ENCODE assay signal across 10 cellular contexts in the genomic region with DNA sequence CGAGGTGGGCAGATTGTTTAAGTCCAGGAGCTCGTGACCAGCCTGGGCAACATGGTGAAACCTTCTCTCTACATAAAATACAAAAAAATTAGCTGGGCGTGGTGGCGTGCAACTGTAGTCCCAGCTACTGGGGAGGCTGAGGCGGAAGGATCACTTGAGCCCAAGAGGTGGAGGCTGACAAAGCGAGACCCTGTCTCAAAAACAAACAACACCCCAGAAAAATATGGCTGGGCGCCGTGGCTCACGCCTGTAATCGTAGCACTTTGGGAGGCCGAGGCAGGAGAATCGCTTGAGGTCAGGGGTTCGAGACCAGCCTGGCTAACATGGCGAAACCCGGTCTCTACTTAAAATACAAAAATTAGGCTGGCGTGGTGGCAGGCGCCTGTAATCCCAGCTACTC. TPM values are rescaled to one million over a fixed set of nuclear protein-coding genes. Genes with fewer than 3 reads are reported as not detected.
A peak's percentile ranks its signal among the peaks of the same experiment; 100 is the strongest.
DNase-seq lines count a peak whose midpoint lies in the region; ATAC-seq, FAIRE-seq and TF ChIP-seq lines count a peak whose summit lies in the region.
"Had no signal": no experiment of that assay in that cellular context is flagged by ENCODE, and none has a peak within 500 bp of the region (broad histone marks: within the 10 kb centered on the region; RNA-seq: fewer than 3 reads in every experiment).

No MANE protein-coding gene starts in this region.

- POLR2A ChIA-PET in AG04449 (lab: Yijun Ruan, JAX) (interaction anchor here (0.8 to 1.7 kb wide), 2 partner anchors 10 to 77 kb away, joined by 3 to 4 read pairs; a partner anchor contains a TSS), GM12878 (lab: Charles Lee) (interaction anchor here (0.5 to 4.4 kb wide), 10 partner anchors 12 to 219 kb away, joined by 3 to 144 read pairs (median 4); a partner anchor contains a TSS)

- CTCF ChIA-PET in AG04449 (lab: Yijun Ruan, JAX), result interaction anchor here (1.0 to 2.3 kb wide), 5 partner anchors 14 to 84 kb away, joined by 3 to 14 read pairs (median 5); a partner anchor contains a TSS
- CTCF ChIA-PET in GM12878 (lab: Yijun Ruan, JAX), result interaction anchor here (0.6 to 2.2 kb wide), 8 partner anchors 10 to 622 kb away, joined by 3 to 21 read pairs (median 7); a partner anchor contains a TSS

- ATAC-seq in GM12878, result no peak
- no peak for ATAC-seq in HG03439 (IDR thresholded peaks at IDR 0.05; ENCODE audit: unreplicated experiment)
- ATAC-seq in HG03342 (IDR thresholded peaks at IDR 0.05; ENCODE audit: unreplicated experiment), result no peak
- no peak for ATAC-seq in esophagus mucosa

- RAD21 ChIA-PET in GM12878 (lab: Charles Lee; ENCODE audit: unreplicated experiment), result interaction anchor here (0.7 to 3.6 kb wide), 7 partner anchors 8 to 309 kb away, joined by 3 to 47 read pairs (median 5); a partner anchor contains a TSS

- peaks cover 22% of the 10 kb centered on the region for H3K4me1 ChIP-seq in GM12878 (ENCODE audit: control insufficient read depth, insufficient read depth, low read length)
- peaks cover 10 to 21% of the 10 kb centered on the region in 2 donors for H3K4me1 ChIP-seq in muscle layer of duodenum (ENCODE audit: control insufficient read depth in 1 of 2, insufficient read depth in 2 of 2, low read length in 2 of 2)

- H3K4me3 ChIP-seq in AG04449 (ENCODE audit: low read depth, low read length), result peak overlapping the region; percentile 77
- no peak overlapping the region for H3K4me3 ChIP-seq in HL-60 (replicated peaks; ENCODE audit: insufficient read depth, low read length)
- peak overlapping the region; percentile 96 for H3K4me3 ChIP-seq in GM12878
- peak overlapping the region in 1 of 2 donors; percentile 86 for H3K4me3 ChIP-seq in muscle layer of duodenum (ENCODE audit: low read depth in 1 of 2, low read length in 2 of 2)

- WGBS in GM12878 (ENCODE audit: insufficient coverage, insufficient replicate concordance, low lambda C conversion rate, missing lambda C conversion rate), result 78% methylated on average over 17 of the region's 17 CpGs

- H3K4me2 ChIP-seq in GM12878 (ENCODE audit: control insufficient read depth, insufficient read depth), result peak overlapping the region; percentile 77

- TF ChIP-seq CTCF in AG04449 (IDR thresholded peaks at IDR 0.05; ENCODE audit: insufficient read depth, low read length, missing control alignments), result no peak
- no peak for TF ChIP-seq CTCF in HL-60 (IDR thresholded peaks at IDR 0.05; ENCODE audit: insufficient read depth, low read length)
- no peak for TF ChIP-seq CTCF in GM12878 (IDR thresholded peaks at IDR 0.05 in 2 of 3, conservative IDR thresholded peaks at IDR 0.05 in 1 of 3; ENCODE audit: control insufficient read depth in 2 of 3, extremely low read depth in 1 of 3, insufficient read depth in 1 of 3, low read depth in 3 of 3, low read length in 3 of 3)

- intact Hi-C loops in GM12878 (cut with micrococcal nuclease; ENCODE audit: unreplicated experiment), result no loop called here

- H3K9me3 ChIP-seq in GM12878 (replicated peaks; ENCODE audit: control insufficient read depth, insufficient read depth, low read length), result no peaks in the 10 kb centered on the region
- H3K9me3 ChIP-seq in muscle layer of duodenum (ENCODE audit: control insufficient read depth in 1 of 2, low read length in 2 of 2), result no peaks in the 10 kb centered on the region

- no peak for TF ChIP-seq RAD21 in GM12878 (IDR thresholded peaks at IDR 0.05; ENCODE audit: insufficient read depth, low read depth, low read length)

- in situ Hi-C loops in GM12878 (cut with MboI), result no loop called here

- H4K20me1 ChIP-seq in GM12878 (ENCODE audit: control insufficient read depth, insufficient read depth), result peaks cover 3% of the 10 kb centered on the region; the same call in 1 of the 2 replicates

- SMC1A ChIA-PET in GM12878 (lab: Charles Lee; ENCODE audit: uncharacterized antibody, unreplicated experiment), result interaction anchor here (1.0 to 4.5 kb wide), 6 partner anchors 10 to 235 kb away, joined by 3 to 44 read pairs (median 8); a partner anchor contains a TSS

- no peak for FAIRE-seq in GM12878 (lab: Jason Lieb, UNC)
- FAIRE-seq: islet of Langerhans had no signal

- DNase-seq in AG04449 (ENCODE audit: low read depth, low spot score), result no peak
- DNase-seq in HL-60 (ENCODE audit: low read depth in 1 of 2, low spot score in 1 of 2), result no peak
- DNase-seq in GM12878 (ENCODE audit: low read depth, low spot score), result no peak
- DNase-seq in GM19240 (ENCODE audit: insufficient read length, low spot score), result no peak
- DNase-seq: NCI-H446 had no signal

- no peak overlapping the region for H2AFZ ChIP-seq in GM12878 (ENCODE audit: control insufficient read depth, low read depth, low read length)

- no peaks in the 10 kb centered on the region for H3K27me3 ChIP-seq in HL-60 (ENCODE audit: insufficient read depth, poor library complexity, severe bottlenecking)
- H3K27me3 ChIP-seq in GM12878 (replicated peaks in 1 of 2; ENCODE audit: control insufficient read depth in 2 of 2, insufficient read depth in 2 of 2, low read length in 1 of 2), result no peaks in the 10 kb centered on the region
- H3K27me3 ChIP-seq in muscle layer of duodenum (ENCODE audit: low read depth, low read length), result no peaks in the 10 kb centered on the region

- H3K27ac ChIP-seq in HL-60 (replicated peaks) (peak overlapping the region; percentile 98), GM12878 (ENCODE audit: control insufficient read depth, insufficient read depth) (peak overlapping the region; percentile 91; the same call in 1 of the 2 replicates), muscle layer of duodenum (ENCODE audit: low read length) (peak overlapping the region; percentile 92)

- no peak for TF ChIP-seq EP300 in GM12878 (IDR thresholded peaks at IDR 0.05; ENCODE audit: borderline replicate concordance in 1 of 2, control insufficient read depth in 1 of 2, low read depth in 2 of 2, low read length in 2 of 2)

- peaks cover 14% of the 10 kb centered on the region for H3K79me2 ChIP-seq in GM12878 (ENCODE audit: control insufficient read depth, insufficient read depth, low read length)

- no peak for TF ChIP-seq POLR2A in GM12878 (IDR thresholded peaks at IDR 0.05; ENCODE audit: low read depth, low read length)

- peak overlapping the region; percentile 92 for H3K9ac ChIP-seq in GM12878 (ENCODE audit: control insufficient read depth, insufficient read depth, low read length)

- no TSS peak for BruUV-seq in GM12878 (replicated peaks; lab: Mats Ljungman, UMichigan)

- H3K36me3 ChIP-seq in GM12878 (ENCODE audit: control insufficient read depth in 2 of 2, insufficient read depth in 2 of 2, low read length in 1 of 2) (no peaks in the 10 kb centered on the region), muscle layer of duodenum (ENCODE audit: control insufficient read depth in 1 of 2, insufficient read depth in 2 of 2, low read length in 2 of 2) (peaks cover 0 to 9% of the 10 kb centered on the region in 2 donors)

RNA-seq across cellular contexts. Expression of a gene that starts 3.4 kb away (rescaled TPM):
- total RNA-seq in GM12878 (2013; cell fraction: nucleolus; rRNA removed), result 172 and 179 TPM in 2 replicates
- total RNA-seq in GM12878 (2014; rRNA removed), result 319 and 322 TPM in 2 replicates
- total RNA-seq in GM12878 (2014; rRNA removed; fragmentation: Illumina TruSeq; extraction: Trizol), result 240 and 248 TPM in 2 replicates
- 512 and 523 TPM in 2 replicates for total RNA-seq in GM12878 (2021)
- 220 TPM for polyA plus RNA-seq in GM12878 (2011; ENCODE audit: low read depth)
- 278 and 395 TPM in 2 replicates for polyA plus RNA-seq in GM12878 (2011; rRNA removed)
- 272 and 344 TPM in 2 replicates for polyA plus RNA-seq in GM12878 (2011; cell fraction: cytosol; rRNA removed)
- 447 and 512 TPM in 2 replicates for polyA plus RNA-seq in GM12878 (2011; cell fraction: nucleus; rRNA removed)
- 258 and 326 TPM in 2 replicates for polyA plus RNA-seq in GM12878 (2012)
- polyA plus RNA-seq in GM12878 (2014; fragmentation: Illumina TruSeq; extraction: Trizol), result 416 and 440 TPM in 2 replicates
- polyA plus RNA-seq in GM12878 (2014; fragmentation: Nextera tagmentation; extraction: Ambion mirVana), result 10 to 100 TPM; 32.5 to 92.5 TPM
- 241 and 268 TPM in 2 replicates for polyA plus RNA-seq in GM12878 (2014; rRNA removed)
- 100 to 1,000 TPM; 294 to 346 TPM for polyA plus RNA-seq in GM12878 (2016; fragmentation: Nextera tagmentation; extraction: Ambion mirVana)
- 348 and 368 TPM in 2 replicates for polyA minus RNA-seq in GM12878 (2011; rRNA and poly(A)+ RNA removed)
- polyA minus RNA-seq in GM12878 (2011; cell fraction: cytosol; rRNA and poly(A)+ RNA removed), result 150 and 190 TPM in 2 replicates
- polyA minus RNA-seq in GM12878 (2011; cell fraction: nucleus; rRNA and poly(A)+ RNA removed), result 92.8 and 152 TPM in 2 replicates
- 236 TPM for total RNA-seq in esophagus mucosa

RNA-seq across cellular contexts. Expression of a gene that starts 21.6 kb away (rescaled TPM):
- 22.0 and 23.9 TPM in 2 replicates for total RNA-seq in GM12878 (2013; cell fraction: nucleolus; rRNA removed)
- 92.4 and 121 TPM in 2 replicates for total RNA-seq in GM12878 (2014; rRNA removed)
- total RNA-seq in GM12878 (2014; rRNA removed; fragmentation: Illumina TruSeq; extraction: Trizol), result 135 and 138 TPM in 2 replicates
- total RNA-seq in GM12878 (2021), result 164 and 165 TPM in 2 replicates
- polyA plus RNA-seq in GM12878 (2011; ENCODE audit: low read depth), result 287 TPM
- 114 and 139 TPM in 2 replicates for polyA plus RNA-seq in GM12878 (2011; rRNA removed)
- 188 and 226 TPM in 2 replicates for polyA plus RNA-seq in GM12878 (2011; cell fraction: cytosol; rRNA removed)
- polyA plus RNA-seq in GM12878 (2011; cell fraction: nucleus; rRNA removed), result 151 and 189 TPM in 2 replicates
- polyA plus RNA-seq in GM12878 (2012), result 228 and 402 TPM in 2 replicates
- 147 and 214 TPM in 2 replicates for polyA plus RNA-seq in GM12878 (2014; fragmentation: Illumina TruSeq; extraction: Trizol)
- 100 to 1,000 TPM; 104 to 109 TPM for polyA plus RNA-seq in GM12878 (2014; fragmentation: Nextera tagmentation; extraction: Ambion mirVana)
- 284 and 385 TPM in 2 replicates for polyA plus RNA-seq in GM12878 (2014; rRNA removed)
- polyA plus RNA-seq in GM12878 (2016; fragmentation: Nextera tagmentation; extraction: Ambion mirVana), result 100 to 1,000 TPM; 248 to 270 TPM
- polyA minus RNA-seq in GM12878 (2011; rRNA and poly(A)+ RNA removed), result 79.9 and 129 TPM in 2 replicates
- polyA minus RNA-seq in GM12878 (2011; cell fraction: cytosol; rRNA and poly(A)+ RNA removed), result 35.9 and 40.2 TPM in 2 replicates
- polyA minus RNA-seq in GM12878 (2011; cell fraction: nucleus; rRNA and poly(A)+ RNA removed), result 34.5 and 48.4 TPM in 2 replicates
- total RNA-seq in esophagus mucosa, result 182 TPM

RNA-seq across cellular contexts. Expression of a gene that starts 24.9 kb away (rescaled TPM):
- total RNA-seq in GM12878 (2013; cell fraction: nucleolus; rRNA removed), result 42.0 and 48.1 TPM in 2 replicates
- 50.8 and 55.1 TPM in 2 replicates for total RNA-seq in GM12878 (2014; rRNA removed)
- total RNA-seq in GM12878 (2014; rRNA removed; fragmentation: Illumina TruSeq; extraction: Trizol), result 35.6 and 37.8 TPM in 2 replicates
- total RNA-seq in GM12878 (2021), result 51.3 and 54.9 TPM in 2 replicates
- polyA plus RNA-seq in GM12878 (2011; ENCODE audit: low read depth), result 13.3 TPM
- 44.4 and 64.2 TPM in 2 replicates for polyA plus RNA-seq in GM12878 (2011; rRNA removed)
- 67.4 and 81.2 TPM in 2 replicates for polyA plus RNA-seq in GM12878 (2011; cell fraction: cytosol; rRNA removed)
- polyA plus RNA-seq in GM12878 (2011; cell fraction: nucleus; rRNA removed), result 88.4 and 106 TPM in 2 replicates
- polyA plus RNA-seq in GM12878 (2012), result 33.6 and 41.0 TPM in 2 replicates
- 29.7 and 36.4 TPM in 2 replicates for polyA plus RNA-seq in GM12878 (2014; fragmentation: Illumina TruSeq; extraction: Trizol)
- 10 to 100 TPM; 14.5 to 16.3 TPM for polyA plus RNA-seq in GM12878 (2014; fragmentation: Nextera tagmentation; extraction: Ambion mirVana)
- polyA plus RNA-seq in GM12878 (2014; rRNA removed), result 54.8 and 62.4 TPM in 2 replicates
- 10 to 100 TPM; 46.3 to 48.9 TPM for polyA plus RNA-seq in GM12878 (2016; fragmentation: Nextera tagmentation; extraction: Ambion mirVana)
- 30.0 and 57.5 TPM in 2 replicates for polyA minus RNA-seq in GM12878 (2011; rRNA and poly(A)+ RNA removed)
- polyA minus RNA-seq in GM12878 (2011; cell fraction: cytosol; rRNA and poly(A)+ RNA removed), result 15.6 and 23.4 TPM in 2 replicates
- 32.0 and 54.9 TPM in 2 replicates for polyA minus RNA-seq in GM12878 (2011; cell fraction: nucleus; rRNA and poly(A)+ RNA removed)
- 7.6 TPM for total RNA-seq in esophagus mucosa

RNA-seq across cellular contexts. Expression of a gene that starts 40.5 kb away (rescaled TPM):
- total RNA-seq in GM12878 (2013; cell fraction: nucleolus; rRNA removed), result 0.71 and 0.75 TPM in 2 replicates
- total RNA-seq in GM12878 (2014; rRNA removed) (0.44 TPM in 1 of 2 replicates, not detected in the other), GM12878 (2014; rRNA removed; fragmentation: Illumina TruSeq; extraction: Trizol) (not detected in 2 replicates), GM12878 (2021) (2.1 and 2.7 TPM in 2 replicates), esophagus mucosa (0.40 TPM)
- polyA plus RNA-seq in GM12878 (2011; ENCODE audit: low read depth), result not detected
- polyA plus RNA-seq in GM12878 (2011; rRNA removed) (0.27 and 0.35 TPM in 2 replicates), GM12878 (2014; fragmentation: Illumina TruSeq; extraction: Trizol) (0.24 TPM in 1 of 2 replicates, not detected in the other), GM12878 (2014; fragmentation: Nextera tagmentation; extraction: Ambion mirVana) (under 1 TPM in 1 of 2 experiments, not detected in 1; 0.15 TPM), GM12878 (2014; rRNA removed) (0.06 and 0.13 TPM in 2 replicates), GM12878 (2016; fragmentation: Nextera tagmentation; extraction: Ambion mirVana) (under 1 TPM in 1 of 2 experiments, not detected in 1; 0.28 TPM)
- polyA plus RNA-seq in GM12878 (2011; cell fraction: cytosol; rRNA removed), result 0.09 and 0.25 TPM in 2 replicates
- polyA plus RNA-seq in GM12878 (2011; cell fraction: nucleus; rRNA removed), result 1.4 and 1.9 TPM in 2 replicates
- polyA plus RNA-seq in GM12878 (2012), result 0.17 and 0.46 TPM in 2 replicates
- 0.72 and 1.3 TPM in 2 replicates for polyA minus RNA-seq in GM12878 (2011; rRNA and poly(A)+ RNA removed)
- not detected in 2 replicates for polyA minus RNA-seq in GM12878 (2011; cell fraction: cytosol; rRNA and poly(A)+ RNA removed)
- polyA minus RNA-seq in GM12878 (2011; cell fraction: nucleus; rRNA and poly(A)+ RNA removed), result 0.24 and 0.29 TPM in 2 replicates

RNA-seq across cellular contexts. Expression of a gene that starts 46.2 kb away (rescaled TPM):
- total RNA-seq in GM12878 (2013; cell fraction: nucleolus; rRNA removed), result 29.3 and 37.0 TPM in 2 replicates
- total RNA-seq in GM12878 (2014; rRNA removed) (27.6 and 29.5 TPM in 2 replicates), GM12878 (2014; rRNA removed; fragmentation: Illumina TruSeq; extraction: Trizol) (14.6 and 15.9 TPM in 2 replicates), GM12878 (2021) (22.4 and 22.9 TPM in 2 replicates), esophagus mucosa (40.3 TPM)
- 12.6 TPM for polyA plus RNA-seq in GM12878 (2011; ENCODE audit: low read depth)
- polyA plus RNA-seq in GM12878 (2011; rRNA removed) (16.5 and 38.7 TPM in 2 replicates), GM12878 (2014; fragmentation: Illumina TruSeq; extraction: Trizol) (16.3 and 25.4 TPM in 2 replicates), GM12878 (2014; fragmentation: Nextera tagmentation; extraction: Ambion mirVana) (1 to 10 TPM; 1.4 to 5.1 TPM), GM12878 (2014; rRNA removed) (21.4 and 25.5 TPM in 2 replicates), GM12878 (2016; fragmentation: Nextera tagmentation; extraction: Ambion mirVana) (10 to 100 TPM; 25.6 to 27.5 TPM)
- polyA plus RNA-seq in GM12878 (2011; cell fraction: cytosol; rRNA removed), result 38.0 and 39.8 TPM in 2 replicates
- 63.6 and 64.7 TPM in 2 replicates for polyA plus RNA-seq in GM12878 (2011; cell fraction: nucleus; rRNA removed)
- 24.6 and 26.6 TPM in 2 replicates for polyA plus RNA-seq in GM12878 (2012)
- 19.3 and 27.0 TPM in 2 replicates for polyA minus RNA-seq in GM12878 (2011; rRNA and poly(A)+ RNA removed)
- polyA minus RNA-seq in GM12878 (2011; cell fraction: cytosol; rRNA and poly(A)+ RNA removed), result 7.1 and 10.3 TPM in 2 replicates
- 14.6 and 19.6 TPM in 2 replicates for polyA minus RNA-seq in GM12878 (2011; cell fraction: nucleus; rRNA and poly(A)+ RNA removed)
